22 cellular contexts compared by ENCODE assay signal in genomic region chr3:171251842-171252241, GRCh38.
DNase-seq lines count a peak whose midpoint lies in the region; ATAC-seq and TF ChIP-seq lines count a peak whose summit lies in the region.
"Had no signal": no experiment of that assay in that cellular context is flagged by ENCODE, and none has a peak within 500 bp of the region (broad histone marks: within the 10 kb centered on the region; RNA-seq: fewer than 3 reads in every experiment).

No MANE protein-coding gene starts in this region.

- H3K9me3 Mint-ChIP-seq in MCF 10A (ENCODE audit: unreplicated experiment) = no peaks in the 10 kb centered on the region
- no peaks in the 10 kb centered on the region for H3K9me3 Mint-ChIP-seq in activated CD4-positive, alpha-beta memory T cell treated with anti-CD3 and anti-CD28 coated beads, Interleukin-2, amount 10 ng/mL, durations not matched to agents 7 days and 5 days
- H3K9me3 Mint-ChIP-seq in naive thymus-derived CD4-positive, alpha-beta T cell = peaks cover 0 to 10% (median 0%) of the 10 kb centered on the region in 11 donors
- H3K9me3 Mint-ChIP-seq: memory B cell had no signal

- ATAC-seq in naive thymus-derived CD4-positive, alpha-beta T cell = peak; percentile 54
- ATAC-seq: PC-3 had no signal

- H3K36me3 Mint-ChIP-seq in MCF 10A (ENCODE audit: insufficient read depth, unreplicated experiment) = no peaks in the 10 kb centered on the region
- H3K36me3 Mint-ChIP-seq in activated CD4-positive, alpha-beta memory T cell treated with anti-CD3 and anti-CD28 coated beads, Interleukin-2, amount 10 ng/mL, durations not matched to agents 7 days and 5 days (ENCODE audit: low read depth) = peaks cover 22% of the 10 kb centered on the region
- H3K36me3 Mint-ChIP-seq in naive thymus-derived CD4-positive, alpha-beta T cell = peaks cover 0 to 42% (median 0%) of the 10 kb centered on the region in 5 donors
- H3K36me3 Mint-ChIP-seq: memory B cell had no signal

- H3K79me2 ChIP-seq in mammary epithelial cell (ENCODE audit: insufficient read depth, low read length) (no peaks in the 10 kb centered on the region), Karpas-422 (ENCODE audit: low read length) (no peaks in the 10 kb centered on the region)

- dilution Hi-C loops in mammary epithelial cell (cut with HindIII; ENCODE audit: low sequenced_read_pairs) = no loop called here

- no peak overlapping the region for H3K27ac Mint-ChIP-seq in MCF 10A (ENCODE audit: low read depth, unreplicated experiment)
- peak overlapping the region; percentile 37 for H3K27ac Mint-ChIP-seq in activated CD4-positive, alpha-beta memory T cell treated with anti-CD3 and anti-CD28 coated beads, Interleukin-2, amount 10 ng/mL, durations not matched to agents 7 days and 5 days
- peak overlapping the region in 8 of 9 donors; percentile 39 to 99 (median 92) for H3K27ac Mint-ChIP-seq in naive thymus-derived CD4-positive, alpha-beta T cell
- H3K27ac Mint-ChIP-seq: memory B cell, progenitor cell of endocrine pancreas had no signal

- H3K27ac ChIP-seq in mammary epithelial cell (ENCODE audit: insufficient read depth, low read depth, low read length) (no peak overlapping the region), Karpas-422 (ENCODE audit: low read length) (no peak overlapping the region)
- peak overlapping the region; percentile 50 for H3K27ac ChIP-seq in naive thymus-derived CD4-positive, alpha-beta T cell (ENCODE audit: low read depth, low read length)
- H3K27ac ChIP-seq: hepatocyte, SJSA1 had no signal

- H3K4me1 ChIP-seq in mammary epithelial cell (ENCODE audit: insufficient read depth, low read length) (peaks cover 12% of the 10 kb centered on the region), Karpas-422 (ENCODE audit: low read length) (no peaks in the 10 kb centered on the region)
- H3K4me1 ChIP-seq in naive thymus-derived CD4-positive, alpha-beta T cell (ENCODE audit: control insufficient read depth in 2 of 2, insufficient read depth in 2 of 2, low read length in 2 of 2) = peaks cover 58 to 70% of the 10 kb centered on the region in 2 donors

- intact Hi-C loops in MCF 10A (cut with micrococcal nuclease) = no loop called here
- intact Hi-C loops in mammary epithelial cell (cut with micrococcal nuclease) = no loop called here
- intact Hi-C loops in naive thymus-derived CD4-positive, alpha-beta T cell (cut with micrococcal nuclease) = loop anchor here (2.0 to 10.0 kb wide), 4 partner anchors 13 to 1477 kb away; partner anchors contain the start of genes MYNN (in 1 of the 2) and PHC3 (in 1 of the 2)

- no peak overlapping the region for H3K4me2 ChIP-seq in mammary epithelial cell (ENCODE audit: insufficient read depth, low read depth, low read length)
- H3K4me2 ChIP-seq in Karpas-422 (ENCODE audit: low read depth, low read length, poor library complexity, severe bottlenecking) = no peak overlapping the region
- H3K4me2 ChIP-seq: hepatocyte had no signal

- H3K27me3 ChIP-seq in mammary epithelial cell (ENCODE audit: insufficient read depth, low read length) = no peaks in the 10 kb centered on the region
- H3K27me3 ChIP-seq in naive thymus-derived CD4-positive, alpha-beta T cell (ENCODE audit: control insufficient read depth in 2 of 2, insufficient read depth in 2 of 2, low read length in 2 of 2) = no peaks in the 10 kb centered on the region
- 0 out of 2 replicates have a peak, but pooled peaks cover 2% of the 10 kb centered on the region for H3K27me3 ChIP-seq in Karpas-422 (ENCODE audit: low read length)
- H3K27me3 ChIP-seq: hepatocyte, SJSA1 had no signal

- no peak overlapping the region for H2AFZ ChIP-seq in mammary epithelial cell (ENCODE audit: low read depth, low read length)
- H2AFZ ChIP-seq in Karpas-422 (ENCODE audit: low read length) = no peak overlapping the region
- H2AFZ ChIP-seq: hepatocyte had no signal

- H3K4me3 ChIP-seq in mammary epithelial cell (replicated peaks in 1 of 3; ENCODE audit: insufficient read depth in 1 of 3, low read depth in 2 of 3, low read length in 3 of 3) (no peak overlapping the region), Karpas-422 (ENCODE audit: low read length) (no peak overlapping the region)
- H3K4me3 ChIP-seq in naive thymus-derived CD4-positive, alpha-beta T cell (ENCODE audit: low read length) = no peak overlapping the region
- H3K4me3 ChIP-seq: hepatocyte, SJSA1 had no signal

- H4K20me1 ChIP-seq in mammary epithelial cell (ENCODE audit: insufficient read depth, low read length) (no peaks in the 10 kb centered on the region), Karpas-422 (ENCODE audit: insufficient read depth, low read depth, low read length) (no peaks in the 10 kb centered on the region)

- H3K9me2 ChIP-seq in Karpas-422 (replicated peaks; ENCODE audit: insufficient read depth, low read length) = no peaks in the 10 kb centered on the region

- DNase-seq in MCF 10A (ENCODE audit: unreplicated experiment) (peak; percentile 58), mammary epithelial cell (no peak), NOMO-1 (lab: John Stamatoyannopoulos, UW; ENCODE audit: unreplicated experiment in 2 of 2) (peak; percentile 67 to 78), HCEC 1CT (no peak), COR-L47 (lab: John Stamatoyannopoulos, UW) (no peak), Karpas-422 (no peak)
- peak; percentile 31 for DNase-seq in activated CD4-positive, alpha-beta memory T cell treated with anti-CD3 and anti-CD28 coated beads, Interleukin-2, amount 10 ng/mL, durations not matched to agents 7 days and 5 days
- peak in 7 of 9 donors; percentile 39 to 75 (median 63) for DNase-seq in naive thymus-derived CD4-positive, alpha-beta T cell
- DNase-seq: activated CD4-positive, alpha-beta T cell treated with anti-CD3 and anti-CD28 coated beads for 48 hours; Calu3; EL; kidney; NCI-H1048; NCI-H2107; NCI-H524 treated with DMSO at 0.1 percent for 48 hours; PC-3; stimulated activated CD4-positive, alpha-beta T cell treated with anti-CD3 and anti-CD28 coated beads, Interleukin-2, amount 100 ng/mL, for 48 hours had no signal

- no TSS peak for BruUV-seq in MCF 10A (replicated peaks; lab: Mats Ljungman, UMichigan)
- BruUV-seq in mammary epithelial cell (replicated peaks; lab: Mats Ljungman, UMichigan) = no TSS peak

- H3K36me3 ChIP-seq in mammary epithelial cell (ENCODE audit: insufficient read depth, low read length) (no peaks in the 10 kb centered on the region), Karpas-422 (ENCODE audit: insufficient read depth, low read length) (no peaks in the 10 kb centered on the region)
- H3K36me3 ChIP-seq in naive thymus-derived CD4-positive, alpha-beta T cell (ENCODE audit: control insufficient read depth in 2 of 3, insufficient read depth in 3 of 3, low read length in 3 of 3) = no peaks in the 10 kb centered on the region
- H3K36me3 ChIP-seq: SJSA1 had no signal

- peaks cover 12% of the 10 kb centered on the region for H3K4me1 Mint-ChIP-seq in MCF 10A (ENCODE audit: insufficient read depth, unreplicated experiment)
- H3K4me1 Mint-ChIP-seq in activated CD4-positive, alpha-beta memory T cell treated with anti-CD3 and anti-CD28 coated beads, Interleukin-2, amount 10 ng/mL, durations not matched to agents 7 days and 5 days = peaks cover 59% of the 10 kb centered on the region
- H3K4me1 Mint-ChIP-seq in naive thymus-derived CD4-positive, alpha-beta T cell = peaks cover 44 to 68% (median 61%) of the 10 kb centered on the region in 7 donors

- POLR2A ChIA-PET in MCF 10A (lab: Yijun Ruan, JAX) = interaction anchor here (0.6 to 1.0 kb wide), 9 partner anchors 9 to 503 kb away, joined by 3 to 4 read pairs (median 3); no protein-coding TSS in a partner anchor
- POLR2A ChIA-PET in activated CD4-positive, alpha-beta memory T cell treated with anti-CD3 and anti-CD28 coated beads, Interleukin-2, amount 10 ng/mL, durations not matched to agents 7 days and 5 days (lab: Charles Lee) = interaction anchor here (1.3 to 1.5 kb wide), 3 partner anchors 9 to 209 kb away, joined by 3 to 4 read pairs (median 3); no protein-coding TSS in a partner anchor
- POLR2A ChIA-PET in naive thymus-derived CD4-positive, alpha-beta T cell (lab: Charles Lee) = interaction anchor here (0.6 to 8.4 kb wide), 5 partner anchors 9 to 333 kb away, joined by 3 to 99 read pairs (median 3); no protein-coding TSS in a partner anchor

- H3K9me3 ChIP-seq in mammary epithelial cell (replicated peaks; ENCODE audit: insufficient read depth, low read length) = no peaks in the 10 kb centered on the region
- no peaks in the 10 kb centered on the region for H3K9me3 ChIP-seq in naive thymus-derived CD4-positive, alpha-beta T cell (ENCODE audit: control insufficient read depth in 2 of 3, low read length in 3 of 3)
- no peaks in the 10 kb centered on the region for H3K9me3 ChIP-seq in Karpas-422 (ENCODE audit: low read length)
- H3K9me3 ChIP-seq: SJSA1 had no signal

- no peak for TF ChIP-seq CTCF in MCF 10A (IDR thresholded peaks at IDR 0.05; ENCODE audit: unreplicated experiment)
- TF ChIP-seq CTCF in mammary epithelial cell (conservative IDR thresholded peaks at IDR 0.05 in 1 of 2, IDR thresholded peaks at IDR 0.05 in 1 of 2; ENCODE audit: extremely low read depth in 1 of 2, insufficient read depth in 1 of 2, low read depth in 1 of 2, low read length in 2 of 2) = no peak

- H3K27me3 Mint-ChIP-seq in MCF 10A (ENCODE audit: insufficient read depth, unreplicated experiment) = no peaks in the 10 kb centered on the region
- no peaks in the 10 kb centered on the region for H3K27me3 Mint-ChIP-seq in activated CD4-positive, alpha-beta memory T cell treated with anti-CD3 and anti-CD28 coated beads, Interleukin-2, amount 10 ng/mL, durations not matched to agents 7 days and 5 days
- H3K27me3 Mint-ChIP-seq in naive thymus-derived CD4-positive, alpha-beta T cell = no peaks in the 10 kb centered on the region
- H3K27me3 Mint-ChIP-seq: IgD-negative memory B cell, memory B cell, progenitor cell of endocrine pancreas had no signal

- CTCF ChIA-PET in MCF 10A (lab: Yijun Ruan, JAX) = no interaction called here
- CTCF ChIA-PET in mammary epithelial cell (lab: Charles Lee; ENCODE audit: low non-redundant PET) = no interaction called here
- CTCF ChIA-PET in activated CD4-positive, alpha-beta memory T cell treated with anti-CD3 and anti-CD28 coated beads, Interleukin-2, amount 10 ng/mL, durations not matched to agents 7 days and 5 days (lab: Charles Lee) = no interaction called here
- CTCF ChIA-PET in naive thymus-derived CD4-positive, alpha-beta T cell (lab: Charles Lee) = interaction anchor here (1.6 kb wide), 1 partner anchor 17 kb away, joined by 3 read pairs; no protein-coding TSS in a partner anchor

- in situ Hi-C loops in mammary epithelial cell (cut with MboI; ENCODE audit: low sequenced_read_pairs in 2 of 2) = no loop called here

- WGBS in mammary epithelial cell (ENCODE audit: low coverage, missing lambda C conversion rate) = 94% methylated on average over 4 of the region's 4 CpGs

- no peak overlapping the region for H3K4me3 Mint-ChIP-seq in MCF 10A (ENCODE audit: unreplicated experiment)
- no peak overlapping the region for H3K4me3 Mint-ChIP-seq in activated CD4-positive, alpha-beta memory T cell treated with anti-CD3 and anti-CD28 coated beads, Interleukin-2, amount 10 ng/mL, durations not matched to agents 7 days and 5 days
- peak overlapping the region in 6 of 10 donors; percentile 7 to 73 (median 52) for H3K4me3 Mint-ChIP-seq in naive thymus-derived CD4-positive, alpha-beta T cell
- H3K4me3 Mint-ChIP-seq: IgD-negative memory B cell, memory B cell had no signal

- no peak overlapping the region for H3K9ac ChIP-seq in mammary epithelial cell (ENCODE audit: insufficient read depth, low read length)
- no peak overlapping the region for H3K9ac ChIP-seq in Karpas-422 (ENCODE audit: low read length)

Comparison
In these comparisons a context has a peak if more than half of its experiments do, and no peak if none do; other contexts are left out.
1. DNase-seq: peak in MCF 10A (single experiment), NOMO-1 (2 of 2), activated CD4-positive, alpha-beta memory T cell treated with anti-CD3 and anti-CD28 coated beads, Interleukin-2, amount 10 ng/mL, durations not matched to agents 7 days and 5 days (single experiment) and naive thymus-derived CD4-positive, alpha-beta T cell (7 of 9); none in mammary epithelial cell (single experiment), HCEC 1CT (single experiment), COR-L47 (single experiment) and Karpas-422 (single experiment).
2. H3K4me3 Mint-ChIP-seq: peak in naive thymus-derived CD4-positive, alpha-beta T cell (6 of 10); none in MCF 10A (single experiment) and activated CD4-positive, alpha-beta memory T cell treated with anti-CD3 and anti-CD28 coated beads, Interleukin-2, amount 10 ng/mL, durations not matched to agents 7 days and 5 days (single experiment).
3. intact Hi-C loops: an anchor here in naive thymus-derived CD4-positive, alpha-beta T cell (2.0 to 10.0 kb wide); none called in MCF 10A and mammary epithelial cell.